Comparison of ENCODE assay signal across 8 cellular contexts in the genomic region with DNA sequence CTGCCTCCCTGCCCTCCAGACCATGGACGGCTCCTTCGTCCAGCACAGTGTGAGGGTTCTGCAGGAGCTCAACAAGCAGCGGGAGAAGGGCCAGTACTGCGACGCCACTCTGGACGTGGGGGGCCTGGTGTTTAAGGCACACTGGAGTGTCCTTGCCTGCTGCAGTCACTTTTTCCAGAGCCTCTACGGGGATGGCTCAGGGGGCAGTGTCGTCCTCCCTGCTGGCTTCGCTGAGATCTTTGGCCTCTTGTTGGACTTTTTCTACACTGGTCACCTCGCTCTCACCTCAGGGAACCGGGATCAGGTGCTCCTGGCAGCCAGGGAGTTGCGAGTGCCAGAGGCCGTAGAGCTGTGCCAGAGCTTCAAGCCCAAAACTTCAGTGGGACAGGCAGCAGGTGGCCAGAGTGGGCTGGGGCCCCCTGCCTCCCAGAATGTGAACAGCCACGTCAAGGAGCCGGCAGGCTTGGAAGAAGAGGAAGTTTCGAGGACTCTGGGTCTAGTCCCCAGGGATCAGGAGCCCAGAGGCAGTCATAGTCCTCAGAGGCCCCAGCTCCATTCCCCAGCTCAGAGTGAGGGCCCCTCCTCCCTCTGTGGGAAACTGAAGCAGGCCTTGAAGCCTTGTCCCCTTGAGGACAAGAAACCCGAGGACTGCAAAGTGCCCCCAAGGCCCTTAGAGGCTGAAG. TPM values are rescaled to one million over a fixed set of nuclear protein-coding genes. Genes with fewer than 3 reads are reported as not detected.
DNase-seq lines count a peak whose midpoint lies in the region; ATAC-seq and TF ChIP-seq lines count a peak whose summit lies in the region.

No MANE protein-coding gene starts in this region.

- H3K9me3 ChIP-seq in DND-41 (ENCODE audit: insufficient read depth, low read length, severe bottlenecking) = no peaks in the 10 kb centered on the region

- DNase-seq in DND-41 (no peak), NB4 (ENCODE audit: low read depth) (peak; percentile 95), mesothelial cell of epicardium (ENCODE audit: low spot score in 2 of 2, unreplicated experiment in 2 of 2) (no peak), A172 (ENCODE audit: low spot score) (no peak), GOT3 (lab: John Stamatoyannopoulos, UW) (no peak)

- H3K4me1 Mint-ChIP-seq in mesothelial cell of epicardium = peaks cover 21% of the 10 kb centered on the region

- H3K27ac ChIP-seq in DND-41 (ENCODE audit: low read length) = peak overlapping the region; percentile 68
- peak overlapping the region; percentile 1 for H3K27ac ChIP-seq in cingulate gyrus (ENCODE audit: low read depth, low read length)

- no peaks in the 10 kb centered on the region for H3K27me3 ChIP-seq in DND-41 (ENCODE audit: insufficient read depth, low read length, poor library complexity)

- H2AFZ ChIP-seq in DND-41 (ENCODE audit: low read depth, low read length) = peak overlapping the region; percentile 77

- peaks cover 20% of the 10 kb centered on the region for H4K20me1 ChIP-seq in DND-41 (ENCODE audit: insufficient read depth, low read length)

- no peaks in the 10 kb centered on the region for H3K27me3 Mint-ChIP-seq in mesothelial cell of epicardium (ENCODE audit: low read depth)

- ATAC-seq in DND-41 (ENCODE audit: insufficient read depth, low read depth) = no peak
- ATAC-seq in HG02970 (IDR thresholded peaks at IDR 0.05; ENCODE audit: low FRiP score, unreplicated experiment) = no peak
- ATAC-seq in GM19452 (IDR thresholded peaks at IDR 0.05; ENCODE audit: unreplicated experiment) = no peak

- peaks cover 10% of the 10 kb centered on the region; the same call in 1 of the 2 replicates for H3K36me3 ChIP-seq in DND-41 (ENCODE audit: insufficient read depth, low read length)

- H3K79me2 ChIP-seq in DND-41 (ENCODE audit: insufficient read depth, low read length) = peaks cover 26% of the 10 kb centered on the region

- TF ChIP-seq CTCF in DND-41 (IDR thresholded peaks at IDR 0.05; ENCODE audit: borderline replicate concordance, extremely low read depth, low read length, poor library complexity, severe bottlenecking) (no peak), NB4 (IDR thresholded peaks at IDR 0.05; ENCODE audit: low read depth, low read length) (peak; percentile 59), mesothelial cell of epicardium (IDR thresholded peaks at IDR 0.05; ENCODE audit: unreplicated experiment) (no peak)

- H3K4me1 ChIP-seq in DND-41 (ENCODE audit: insufficient read depth, low read length) = peaks cover 31% of the 10 kb centered on the region

- no peak for TF ChIP-seq POLR2A in NB4 (IDR thresholded peaks at IDR 0.05; ENCODE audit: extremely low read depth, insufficient read length)

- H3K4me3 ChIP-seq in DND-41 (ENCODE audit: low read depth in 1 of 2, low read length in 2 of 2) = peak overlapping the region; percentile 75 to 96; a peak in 3 of 4 replicates
- H3K4me3 ChIP-seq in NB4 (ENCODE audit: low read depth, low read length) = peak overlapping the region; percentile 83

- peak overlapping the region; percentile 94 for H3K4me3 Mint-ChIP-seq in mesothelial cell of epicardium

- peak overlapping the region; percentile 100 for H3K4me2 ChIP-seq in DND-41 (ENCODE audit: insufficient read depth, low read length)

- H3K9ac ChIP-seq in DND-41 (ENCODE audit: low read depth, low read length) = peak overlapping the region; percentile 75

- no peaks in the 10 kb centered on the region for H3K9me3 Mint-ChIP-seq in mesothelial cell of epicardium

- H3K36me3 Mint-ChIP-seq in mesothelial cell of epicardium = no peaks in the 10 kb centered on the region

- peak overlapping the region; percentile 88 for H3K27ac Mint-ChIP-seq in mesothelial cell of epicardium

RNA-seq across cellular contexts. Expression of gene ZBTB48, which starts 0.9 kb away (rescaled TPM):
- total RNA-seq in mesothelial cell of epicardium = 33.6 to 41.5 TPM (median 33.8 TPM) in 3 replicates
- 7.6 and 12.6 TPM in 2 replicates for total RNA-seq in A172 (2014; rRNA removed; shearing (Covaris generic))

RNA-seq across cellular contexts. Expression of gene KLHL21, which starts 21.9 kb away (rescaled TPM):
- 22.0 to 25.1 TPM (median 23.4 TPM) in 3 replicates for total RNA-seq in mesothelial cell of epicardium
- total RNA-seq in A172 (2014; rRNA removed; shearing (Covaris generic)) = 16.0 and 18.2 TPM in 2 replicates

RNA-seq across cellular contexts. Expression of gene TAS1R1, which starts 25.6 kb away (rescaled TPM):
- total RNA-seq in mesothelial cell of epicardium = not detected in 3 replicates
- not detected in 2 replicates for total RNA-seq in A172 (2014; rRNA removed; shearing (Covaris generic))

RNA-seq across cellular contexts. Expression of gene NOL9, which starts 26.4 kb away (rescaled TPM):
- 37.5 to 44.4 TPM (median 37.9 TPM) in 3 replicates for total RNA-seq in mesothelial cell of epicardium
- 17.4 and 17.9 TPM in 2 replicates for total RNA-seq in A172 (2014; rRNA removed; shearing (Covaris generic))

RNA-seq across cellular contexts. Expression of gene PHF13, which starts 32.8 kb away (rescaled TPM):
- 33.7 to 35.0 TPM (median 34.0 TPM) in 3 replicates for total RNA-seq in mesothelial cell of epicardium
- 6.2 and 8.4 TPM in 2 replicates for total RNA-seq in A172 (2014; rRNA removed; shearing (Covaris generic))
